1 cellular context compared by ENCODE assay signal in the genomic region with DNA sequence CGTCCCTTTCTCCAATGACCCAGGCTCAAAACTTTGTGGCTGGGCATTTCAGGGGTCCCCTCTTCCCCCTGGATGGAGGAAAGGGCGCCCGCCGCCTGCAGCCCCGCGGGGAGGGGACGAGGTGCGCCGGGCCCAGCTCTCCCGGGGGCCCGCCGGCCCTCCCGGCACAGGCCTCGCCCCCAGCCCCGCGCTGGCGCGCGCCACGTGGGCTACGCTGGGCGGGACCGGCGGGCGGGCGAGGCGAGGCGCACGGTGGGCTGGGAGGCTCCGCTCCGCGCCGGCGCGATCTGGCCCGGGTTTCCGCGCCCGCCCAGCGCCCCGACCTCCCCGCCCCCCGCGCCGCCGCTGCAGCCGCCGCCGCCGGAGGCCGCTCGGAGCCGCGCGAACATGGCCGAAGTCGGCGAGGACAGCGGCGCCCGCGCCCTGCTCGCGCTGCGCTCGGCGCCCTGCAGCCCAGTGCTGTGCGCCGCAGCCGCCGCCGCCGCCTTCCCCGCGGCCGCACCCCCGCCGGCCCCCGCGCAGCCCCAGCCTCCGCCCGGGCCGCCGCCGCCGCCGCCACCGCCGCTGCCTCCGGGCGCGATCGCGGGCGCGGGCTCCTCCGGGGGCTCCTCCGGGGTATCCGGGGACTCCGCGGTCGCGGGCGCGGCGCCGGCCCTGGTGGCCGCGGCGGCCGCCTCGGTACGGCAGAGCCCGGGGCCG.
A peak's percentile ranks its signal among the peaks of the same experiment; 100 is the strongest.
TF ChIP-seq lines count a peak whose summit lies in the region.

Gene FOXK1, plus strand, starts transcription at position 374 of the 699 bp plus-strand sequence. Its CDS starts 14 bp downstream, at position 388.

TF ChIP-seq in HepG2, 621 proteins besides CTCF, POLR2A, EP300 and RAD21 (continued from another document and continues in another):
- TF ChIP-seq, protein P1, sequence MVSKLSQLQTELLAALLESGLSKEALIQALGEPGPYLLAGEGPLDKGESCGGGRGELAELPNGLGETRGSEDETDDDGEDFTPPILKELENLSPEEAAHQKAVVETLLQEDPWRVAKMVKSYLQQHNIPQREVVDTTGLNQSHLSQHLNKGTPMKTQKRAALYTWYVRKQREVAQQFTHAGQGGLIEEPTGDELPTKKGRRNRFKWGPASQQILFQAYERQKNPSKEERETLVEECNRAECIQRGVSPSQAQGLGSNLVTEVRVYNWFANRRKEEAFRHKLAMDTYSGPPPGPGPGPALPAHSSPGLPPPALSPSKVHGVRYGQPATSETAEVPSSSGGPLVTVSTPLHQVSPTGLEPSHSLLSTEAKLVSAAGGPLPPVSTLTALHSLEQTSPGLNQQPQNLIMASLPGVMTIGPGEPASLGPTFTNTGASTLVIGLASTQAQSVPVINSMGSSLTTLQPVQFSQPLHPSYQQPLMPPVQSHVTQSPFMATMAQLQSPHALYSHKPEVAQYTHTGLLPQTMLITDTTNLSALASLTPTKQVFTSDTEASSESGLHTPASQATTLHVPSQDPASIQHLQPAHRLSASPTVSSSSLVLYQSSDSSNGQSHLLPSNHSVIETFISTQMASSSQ (IDR thresholded peaks at IDR 0.05; ENCODE audit: low read depth): no peak
- TF ChIP-seq, protein P1 (CRISPR knock-in tag; IDR thresholded peaks at IDR 0.05; ENCODE audit: borderline replicate concordance): 0 out of 2 replicates have a peak, but pooled peaks have one; percentile 22
- TF ChIP-seq TCF12 (IDR thresholded peaks at IDR 0.05) (no peak), TCF12 (CRISPR knock-in tag; IDR thresholded peaks at IDR 0.05) (no peak), ZNF281 (CRISPR knock-in tag; IDR thresholded peaks at IDR 0.05; ENCODE audit: borderline replicate concordance) (peak; percentile 48; the same call in 1 of the 2 replicates), SKIL (CRISPR knock-in tag; IDR thresholded peaks at IDR 0.05; ENCODE audit: borderline replicate concordance) (no peak), ZNF292 (CRISPR knock-in tag; IDR thresholded peaks at IDR 0.05; ENCODE audit: borderline replicate concordance, low read depth) (no peak), MAFF (IDR thresholded peaks at IDR 0.05; ENCODE audit: low read depth, low read length) (no peak), ZNF782 (CRISPR knock-in tag; IDR thresholded peaks at IDR 0.05; ENCODE audit: borderline replicate concordance) (peak; percentile 44; the same call in 1 of the 2 replicates), HCFC1 (IDR thresholded peaks at IDR 0.05; ENCODE audit: low read depth, low read length) (no peak), CHD4 (IDR thresholded peaks at IDR 0.05; ENCODE audit: borderline replicate concordance, low read length) (no peak), CCDC6 (CRISPR knock-in tag; IDR thresholded peaks at IDR 0.05) (peak; percentile 82), ZNF747 (CRISPR knock-in tag; IDR thresholded peaks at IDR 0.05; ENCODE audit: borderline replicate concordance) (no peak), BRD4 (CRISPR knock-in tag; IDR thresholded peaks at IDR 0.05) (no peak), ZNF343 (CRISPR knock-in tag; IDR thresholded peaks at IDR 0.05) (no peak), ZSCAN12 (CRISPR knock-in tag; IDR thresholded peaks at IDR 0.05) (no peak), TEAD3 (CRISPR knock-in tag; optimal IDR thresholded peaks at IDR 0.05; ENCODE audit: borderline replicate concordance) (no peak), ZSCAN25 (CRISPR knock-in tag; IDR thresholded peaks at IDR 0.05) (peak; percentile 77), FIP1L1 (IDR thresholded peaks at IDR 0.05; ENCODE audit: borderline replicate concordance, insufficient read depth, low read depth, low read length) (no peak), ZNF597 (CRISPR knock-in tag; IDR thresholded peaks at IDR 0.05) (no peak), SALL1 (CRISPR knock-in tag; IDR thresholded peaks at IDR 0.05) (peak; percentile 50; the same call in 1 of the 2 replicates), RORA (CRISPR knock-in tag; IDR thresholded peaks at IDR 0.05) (no peak), ZBTB21 (CRISPR knock-in tag; IDR thresholded peaks at IDR 0.05) (no peak), MBNL3 (CRISPR knock-in tag; conservative IDR thresholded peaks at IDR 0.05) (no peak), IKZF4 (CRISPR knock-in tag; IDR thresholded peaks at IDR 0.05; ENCODE audit: borderline replicate concordance, low read depth, not compliant biosample characterization) (peak; percentile 27), ZNF83 (CRISPR knock-in tag; IDR thresholded peaks at IDR 0.05; ENCODE audit: borderline replicate concordance) (no peak), RARA (CRISPR knock-in tag; IDR thresholded peaks at IDR 0.05) (no peak), SRSF1 (optimal IDR thresholded peaks at IDR 0.05; ENCODE audit: low read depth, low read length) (no peak), HNRNPL (IDR thresholded peaks at IDR 0.05; ENCODE audit: low read depth, low read length) (no peak), ZNF326 (CRISPR knock-in tag; IDR thresholded peaks at IDR 0.05; ENCODE audit: borderline replicate concordance) (no peak), MLLT10 (CRISPR knock-in tag; IDR thresholded peaks at IDR 0.05) (no peak)
- TF ChIP-seq, protein P2, sequence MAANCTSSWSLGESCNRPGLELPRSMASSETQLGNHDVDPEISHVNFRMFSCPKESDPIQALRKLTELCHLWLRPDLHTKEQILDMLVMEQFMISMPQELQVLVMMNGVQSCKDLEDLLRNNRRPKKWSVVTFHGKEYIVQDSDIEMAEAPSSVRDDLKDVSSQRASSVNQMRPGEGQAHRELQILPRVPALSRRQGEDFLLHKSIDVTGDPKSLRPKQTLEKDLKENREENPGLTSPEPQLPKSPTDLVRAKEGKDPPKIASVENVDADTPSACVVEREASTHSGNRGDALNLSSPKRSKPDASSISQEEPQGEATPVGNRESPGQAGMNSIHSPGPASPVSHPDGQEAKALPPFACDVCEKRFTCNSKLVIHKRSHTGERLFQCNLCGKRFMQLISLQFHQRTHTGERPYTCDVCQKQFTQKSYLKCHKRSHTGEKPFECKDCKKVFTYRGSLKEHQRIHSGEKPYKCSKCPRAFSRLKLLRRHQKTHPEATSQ (CRISPR knock-in tag; IDR thresholded peaks at IDR 0.05; ENCODE audit: borderline replicate concordance): no peak
- TF ChIP-seq, protein P3, sequence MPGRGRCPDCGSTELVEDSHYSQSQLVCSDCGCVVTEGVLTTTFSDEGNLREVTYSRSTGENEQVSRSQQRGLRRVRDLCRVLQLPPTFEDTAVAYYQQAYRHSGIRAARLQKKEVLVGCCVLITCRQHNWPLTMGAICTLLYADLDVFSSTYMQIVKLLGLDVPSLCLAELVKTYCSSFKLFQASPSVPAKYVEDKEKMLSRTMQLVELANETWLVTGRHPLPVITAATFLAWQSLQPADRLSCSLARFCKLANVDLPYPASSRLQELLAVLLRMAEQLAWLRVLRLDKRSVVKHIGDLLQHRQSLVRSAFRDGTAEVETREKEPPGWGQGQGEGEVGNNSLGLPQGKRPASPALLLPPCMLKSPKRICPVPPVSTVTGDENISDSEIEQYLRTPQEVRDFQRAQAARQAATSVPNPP (CRISPR knock-in tag; IDR thresholded peaks at IDR 0.05): 0 out of 2 replicates have a peak, but pooled peaks have one; percentile 56
- TF ChIP-seq, protein P4, sequence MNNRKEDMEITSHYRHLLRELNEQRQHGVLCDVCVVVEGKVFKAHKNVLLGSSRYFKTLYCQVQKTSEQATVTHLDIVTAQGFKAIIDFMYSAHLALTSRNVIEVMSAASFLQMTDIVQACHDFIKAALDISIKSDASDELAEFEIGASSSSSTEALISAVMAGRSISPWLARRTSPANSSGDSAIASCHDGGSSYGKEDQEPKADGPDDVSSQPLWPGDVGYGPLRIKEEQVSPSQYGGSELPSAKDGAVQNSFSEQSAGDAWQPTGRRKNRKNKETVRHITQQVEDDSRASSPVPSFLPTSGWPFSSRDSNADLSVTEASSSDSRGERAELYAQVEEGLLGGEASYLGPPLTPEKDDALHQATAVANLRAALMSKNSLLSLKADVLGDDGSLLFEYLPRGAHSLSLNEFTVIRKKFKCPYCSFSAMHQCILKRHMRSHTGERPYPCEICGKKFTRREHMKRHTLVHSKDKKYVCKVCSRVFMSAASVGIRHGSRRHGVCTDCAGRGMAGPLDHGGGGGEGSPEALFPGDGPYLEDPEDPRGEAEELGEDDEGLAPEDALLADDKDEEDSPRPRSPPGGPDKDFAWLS (CRISPR knock-in tag; IDR thresholded peaks at IDR 0.05; ENCODE audit: borderline replicate concordance): no peak
